In the genomic region with DNA sequence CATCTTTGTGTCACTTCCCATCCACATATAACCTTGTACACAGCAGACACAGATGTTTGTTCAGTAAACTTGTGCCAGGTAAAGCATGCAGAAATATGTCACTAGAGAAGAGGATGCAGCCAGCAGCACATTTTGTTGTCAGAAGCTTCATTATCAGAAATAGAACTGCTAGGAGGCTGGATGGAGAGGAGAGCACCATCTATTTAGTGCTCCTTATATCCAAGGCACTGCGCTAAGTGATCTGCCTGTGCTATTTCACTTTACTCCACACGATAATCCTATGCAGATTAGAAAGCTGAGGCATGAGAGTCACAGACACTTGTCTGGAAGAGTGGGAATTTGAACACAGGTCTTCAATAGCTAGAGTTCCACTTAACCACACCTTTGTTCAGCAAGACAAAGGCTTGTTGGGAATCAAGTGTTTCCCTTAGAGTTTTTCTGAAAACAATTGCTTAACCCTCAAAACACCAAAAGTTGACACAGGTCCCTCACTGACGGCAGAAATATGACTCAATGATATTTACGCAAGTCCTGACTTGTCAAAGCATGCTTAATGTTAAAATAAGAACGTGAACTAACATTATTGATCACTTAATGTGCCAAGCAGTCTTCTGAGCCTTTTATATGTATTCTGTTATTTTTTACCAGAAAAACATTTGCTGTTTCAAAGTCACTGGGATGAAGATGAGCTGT, we compare ENCODE assay signal across 1 cellular context.
TF ChIP-seq lines count a peak whose summit lies in the region.

No MANE protein-coding gene starts in this region.

TF ChIP-seq in WTC11, 78 proteins besides CTCF, POLR2A, EP300 and RAD21 (continued from another document):
- TF ChIP-seq, protein P1, sequence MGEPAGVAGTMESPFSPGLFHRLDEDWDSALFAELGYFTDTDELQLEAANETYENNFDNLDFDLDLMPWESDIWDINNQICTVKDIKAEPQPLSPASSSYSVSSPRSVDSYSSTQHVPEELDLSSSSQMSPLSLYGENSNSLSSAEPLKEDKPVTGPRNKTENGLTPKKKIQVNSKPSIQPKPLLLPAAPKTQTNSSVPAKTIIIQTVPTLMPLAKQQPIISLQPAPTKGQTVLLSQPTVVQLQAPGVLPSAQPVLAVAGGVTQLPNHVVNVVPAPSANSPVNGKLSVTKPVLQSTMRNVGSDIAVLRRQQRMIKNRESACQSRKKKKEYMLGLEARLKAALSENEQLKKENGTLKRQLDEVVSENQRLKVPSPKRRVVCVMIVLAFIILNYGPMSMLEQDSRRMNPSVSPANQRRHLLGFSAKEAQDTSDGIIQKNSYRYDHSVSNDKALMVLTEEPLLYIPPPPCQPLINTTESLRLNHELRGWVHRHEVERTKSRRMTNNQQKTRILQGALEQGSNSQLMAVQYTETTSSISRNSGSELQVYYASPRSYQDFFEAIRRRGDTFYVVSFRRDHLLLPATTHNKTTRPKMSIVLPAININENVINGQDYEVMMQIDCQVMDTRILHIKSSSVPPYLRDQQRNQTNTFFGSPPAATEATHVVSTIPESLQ (CRISPR knock-in tag; IDR thresholded peaks at IDR 0.05), result no peak
- no peak for TF ChIP-seq TCF7 (CRISPR knock-in tag; IDR thresholded peaks at IDR 0.05; ENCODE audit: low read depth)
- TF ChIP-seq, protein P2, sequence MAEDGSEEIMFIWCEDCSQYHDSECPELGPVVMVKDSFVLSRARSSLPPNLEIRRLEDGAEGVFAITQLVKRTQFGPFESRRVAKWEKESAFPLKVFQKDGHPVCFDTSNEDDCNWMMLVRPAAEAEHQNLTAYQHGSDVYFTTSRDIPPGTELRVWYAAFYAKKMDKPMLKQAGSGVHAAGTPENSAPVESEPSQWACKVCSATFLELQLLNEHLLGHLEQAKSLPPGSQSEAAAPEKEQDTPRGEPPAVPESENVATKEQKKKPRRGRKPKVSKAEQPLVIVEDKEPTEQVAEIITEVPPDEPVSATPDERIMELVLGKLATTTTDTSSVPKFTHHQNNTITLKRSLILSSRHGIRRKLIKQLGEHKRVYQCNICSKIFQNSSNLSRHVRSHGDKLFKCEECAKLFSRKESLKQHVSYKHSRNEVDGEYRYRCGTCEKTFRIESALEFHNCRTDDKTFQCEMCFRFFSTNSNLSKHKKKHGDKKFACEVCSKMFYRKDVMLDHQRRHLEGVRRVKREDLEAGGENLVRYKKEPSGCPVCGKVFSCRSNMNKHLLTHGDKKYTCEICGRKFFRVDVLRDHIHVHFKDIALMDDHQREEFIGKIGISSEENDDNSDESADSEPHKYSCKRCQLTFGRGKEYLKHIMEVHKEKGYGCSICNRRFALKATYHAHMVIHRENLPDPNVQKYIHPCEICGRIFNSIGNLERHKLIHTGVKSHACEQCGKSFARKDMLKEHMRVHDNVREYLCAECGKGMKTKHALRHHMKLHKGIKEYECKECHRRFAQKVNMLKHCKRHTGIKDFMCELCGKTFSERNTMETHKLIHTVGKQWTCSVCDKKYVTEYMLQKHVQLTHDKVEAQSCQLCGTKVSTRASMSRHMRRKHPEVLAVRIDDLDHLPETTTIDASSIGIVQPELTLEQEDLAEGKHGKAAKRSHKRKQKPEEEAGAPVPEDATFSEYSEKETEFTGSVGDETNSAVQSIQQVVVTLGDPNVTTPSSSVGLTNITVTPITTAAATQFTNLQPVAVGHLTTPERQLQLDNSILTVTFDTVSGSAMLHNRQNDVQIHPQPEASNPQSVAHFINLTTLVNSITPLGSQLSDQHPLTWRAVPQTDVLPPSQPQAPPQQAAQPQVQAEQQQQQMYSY (CRISPR knock-in tag; IDR thresholded peaks at IDR 0.05), result no peak
- TF ChIP-seq ZNF219 (CRISPR knock-in tag; IDR thresholded peaks at IDR 0.05; ENCODE audit: borderline replicate concordance), result no peak
- TF ChIP-seq, protein P3, sequence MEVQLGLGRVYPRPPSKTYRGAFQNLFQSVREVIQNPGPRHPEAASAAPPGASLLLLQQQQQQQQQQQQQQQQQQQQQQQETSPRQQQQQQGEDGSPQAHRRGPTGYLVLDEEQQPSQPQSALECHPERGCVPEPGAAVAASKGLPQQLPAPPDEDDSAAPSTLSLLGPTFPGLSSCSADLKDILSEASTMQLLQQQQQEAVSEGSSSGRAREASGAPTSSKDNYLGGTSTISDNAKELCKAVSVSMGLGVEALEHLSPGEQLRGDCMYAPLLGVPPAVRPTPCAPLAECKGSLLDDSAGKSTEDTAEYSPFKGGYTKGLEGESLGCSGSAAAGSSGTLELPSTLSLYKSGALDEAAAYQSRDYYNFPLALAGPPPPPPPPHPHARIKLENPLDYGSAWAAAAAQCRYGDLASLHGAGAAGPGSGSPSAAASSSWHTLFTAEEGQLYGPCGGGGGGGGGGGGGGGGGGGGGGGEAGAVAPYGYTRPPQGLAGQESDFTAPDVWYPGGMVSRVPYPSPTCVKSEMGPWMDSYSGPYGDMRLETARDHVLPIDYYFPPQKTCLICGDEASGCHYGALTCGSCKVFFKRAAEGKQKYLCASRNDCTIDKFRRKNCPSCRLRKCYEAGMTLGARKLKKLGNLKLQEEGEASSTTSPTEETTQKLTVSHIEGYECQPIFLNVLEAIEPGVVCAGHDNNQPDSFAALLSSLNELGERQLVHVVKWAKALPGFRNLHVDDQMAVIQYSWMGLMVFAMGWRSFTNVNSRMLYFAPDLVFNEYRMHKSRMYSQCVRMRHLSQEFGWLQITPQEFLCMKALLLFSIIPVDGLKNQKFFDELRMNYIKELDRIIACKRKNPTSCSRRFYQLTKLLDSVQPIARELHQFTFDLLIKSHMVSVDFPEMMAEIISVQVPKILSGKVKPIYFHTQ (CRISPR knock-in tag; IDR thresholded peaks at IDR 0.05), result no peak
- TF ChIP-seq, protein P4, sequence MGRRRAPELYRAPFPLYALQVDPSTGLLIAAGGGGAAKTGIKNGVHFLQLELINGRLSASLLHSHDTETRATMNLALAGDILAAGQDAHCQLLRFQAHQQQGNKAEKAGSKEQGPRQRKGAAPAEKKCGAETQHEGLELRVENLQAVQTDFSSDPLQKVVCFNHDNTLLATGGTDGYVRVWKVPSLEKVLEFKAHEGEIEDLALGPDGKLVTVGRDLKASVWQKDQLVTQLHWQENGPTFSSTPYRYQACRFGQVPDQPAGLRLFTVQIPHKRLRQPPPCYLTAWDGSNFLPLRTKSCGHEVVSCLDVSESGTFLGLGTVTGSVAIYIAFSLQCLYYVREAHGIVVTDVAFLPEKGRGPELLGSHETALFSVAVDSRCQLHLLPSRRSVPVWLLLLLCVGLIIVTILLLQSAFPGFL (CRISPR knock-in tag; IDR thresholded peaks at IDR 0.05; ENCODE audit: borderline replicate concordance), result no peak
- TF ChIP-seq, protein P5, sequence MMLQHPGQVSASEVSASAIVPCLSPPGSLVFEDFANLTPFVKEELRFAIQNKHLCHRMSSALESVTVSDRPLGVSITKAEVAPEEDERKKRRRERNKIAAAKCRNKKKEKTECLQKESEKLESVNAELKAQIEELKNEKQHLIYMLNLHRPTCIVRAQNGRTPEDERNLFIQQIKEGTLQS (CRISPR knock-in tag; conservative IDR thresholded peaks at IDR 0.05), result no peak
